In the genomic region with DNA sequence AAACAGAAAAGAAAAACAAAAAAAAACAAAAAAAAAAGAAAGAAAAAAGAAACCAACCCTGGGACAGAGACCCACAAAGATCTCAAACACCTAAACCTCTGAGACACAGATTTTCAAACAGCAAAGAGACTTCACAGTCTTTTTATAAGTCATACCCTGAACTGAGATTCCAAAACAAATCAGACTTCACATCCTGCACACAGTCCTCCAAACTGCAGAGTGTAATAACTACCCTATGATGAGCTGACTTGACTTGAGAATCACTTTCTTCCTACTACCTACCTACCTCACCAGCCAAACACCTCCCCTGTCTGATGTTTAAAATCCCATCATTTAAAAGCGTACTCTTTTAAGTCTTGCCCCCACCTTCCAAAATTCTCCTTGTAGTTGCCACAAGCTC, we compare ENCODE assay signal across 10 cellular contexts. TPM values are rescaled to one million over a fixed set of nuclear protein-coding genes. Genes with fewer than 3 reads are reported as not detected.
DNase-seq lines count a peak whose midpoint lies in the region; ATAC-seq and TF ChIP-seq lines count a peak whose summit lies in the region.
"Had no signal": no experiment of that assay in that cellular context is flagged by ENCODE, and none has a peak within 500 bp of the region (broad histone marks: within the 10 kb centered on the region; RNA-seq: fewer than 3 reads in every experiment).

No MANE protein-coding gene starts in this region.

- DNase-seq in BJ (ENCODE audit: low read depth): no peak
- DNase-seq in activated naive CD4-positive, alpha-beta T cell treated with anti-CD3 and anti-CD28 coated beads, Interleukin-2, amount 50 U/mL, for 72 hours (ENCODE audit: low spot score in 2 of 2): no peak
- no peak for DNase-seq in NCI-H526 treated with DMSO at 0.1 percent for 48 hours (lab: John Stamatoyannopoulos, UW)
- no peak for DNase-seq in glomerular visceral epithelial cell (ENCODE audit: extremely low spot score)
- DNase-seq in heart left ventricle: no peak

- peak overlapping the region; percentile 90 to 95 for H3K27ac Mint-ChIP-seq in activated naive CD4-positive, alpha-beta T cell treated with anti-CD3 and anti-CD28 coated beads, Interleukin-2, amount 50 U/mL, for 72 hours

- 0 out of 2 replicates have a peak overlapping the region, but pooled peaks have one; percentile 14 for H3K4me3 ChIP-seq in BJ (ENCODE audit: low read depth, low read length)
- H3K4me3 ChIP-seq in HEK293 (ENCODE audit: low read depth, low read length): peak overlapping the region; percentile 45
- no peak overlapping the region for H3K4me3 ChIP-seq in mucosa of stomach (ENCODE audit: low read length)
- H3K4me3 ChIP-seq in heart left ventricle: peak overlapping the region in 6 of 12 donors; percentile 65 to 89 (median 74)

- H3K27me3 ChIP-seq in BJ (ENCODE audit: control insufficient read depth, insufficient read depth, low read length): no peaks in the 10 kb centered on the region
- H3K27me3 ChIP-seq in mucosa of stomach (ENCODE audit: control insufficient read depth, insufficient read depth, low read length): no peaks in the 10 kb centered on the region
- H3K27me3 ChIP-seq in heart left ventricle: no peaks in the 10 kb centered on the region
- H3K27me3 ChIP-seq: pancreas had no signal

- peak overlapping the region; percentile 15 for H3K9ac ChIP-seq in mucosa of stomach (ENCODE audit: low read length)

- H3K9me3 Mint-ChIP-seq in activated naive CD4-positive, alpha-beta T cell treated with anti-CD3 and anti-CD28 coated beads, Interleukin-2, amount 50 U/mL, for 72 hours: no peaks in the 10 kb centered on the region

- POLR2A ChIA-PET in BJ (lab: Charles Lee) (no interaction called here), HEK293 (lab: Yijun Ruan, JAX) (interaction anchor here (1.5 to 2.0 kb wide), 4 partner anchors 12 to 65 kb away, joined by 4 to 16 read pairs (median 10); a partner anchor contains a TSS)

- 82 to 95% (median 88%) methylated on average over 1 of the region's 1 CpG for WGBS in heart left ventricle, 4 donors

- ATAC-seq in activated naive CD4-positive, alpha-beta T cell treated with anti-CD3 and anti-CD28 coated beads, Interleukin-2, amount 50 U/mL, for 72 hours: peak; percentile 48 to 71
- ATAC-seq in HG03135 (IDR thresholded peaks at IDR 0.05; ENCODE audit: unreplicated experiment) (no peak), heart left ventricle (no peak)

- no peaks in the 10 kb centered on the region for H3K9me3 ChIP-seq in HEK293 (ENCODE audit: control insufficient read depth, insufficient read depth, low read depth, low read length)
- H3K9me3 ChIP-seq in mucosa of stomach (ENCODE audit: control insufficient read depth, low read length): no peaks in the 10 kb centered on the region
- H3K9me3 ChIP-seq in heart left ventricle: no peaks in the 10 kb centered on the region
- H3K9me3 ChIP-seq: pancreas had no signal

- intact Hi-C loops in heart left ventricle (cut with DNase I): loop anchor here in 7 of 10 donors (5.0 to 10.0 kb wide), 4 partner anchors 39 to 68 kb away; a partner anchor contains a TSS

- TF ChIP-seq CTCF in BJ (IDR thresholded peaks at IDR 0.05; ENCODE audit: insufficient read depth, low read depth, low read length) (no peak), HEK293 (tag by site-specific recombination; IDR thresholded peaks at IDR 0.05) (no peak), heart left ventricle (IDR thresholded peaks at IDR 0.05) (no peak)

- H3K36me3 Mint-ChIP-seq in activated naive CD4-positive, alpha-beta T cell treated with anti-CD3 and anti-CD28 coated beads, Interleukin-2, amount 50 U/mL, for 72 hours: peaks cover 0 to 7% of the 10 kb centered on the region in 2 donors

- H3K27ac ChIP-seq in HEK293 (ENCODE audit: extremely low read depth, low read depth, low read length): peak overlapping the region; percentile 86; the same call in 1 of the 2 replicates
- H3K27ac ChIP-seq in heart left ventricle: peak overlapping the region in 1 of 12 donors; percentile 6

- H3K4me1 ChIP-seq in HEK293 (ENCODE audit: control insufficient read depth, insufficient read depth, low read length): no peaks in the 10 kb centered on the region
- H3K4me1 ChIP-seq in mucosa of stomach (ENCODE audit: control insufficient read depth, insufficient read depth, low read length): peaks cover 8% of the 10 kb centered on the region
- H3K4me1 ChIP-seq in heart left ventricle: peaks cover 0 to 9% (median 2%) of the 10 kb centered on the region in 12 donors
- H3K4me1 ChIP-seq: pancreas had no signal

- CTCF ChIA-PET in BJ (lab: Yijun Ruan, JAX) (interaction anchor here (1.1 kb wide), 1 partner anchor 32 kb away, joined by 3 read pairs; no protein-coding TSS in a partner anchor), HEK293 (lab: Yijun Ruan, JAX) (interaction anchor here (0.6 to 1.1 kb wide), 2 partner anchors 88 to 180 kb away, joined by 3 to 6 read pairs; no protein-coding TSS in a partner anchor)

- no peak for TF ChIP-seq POLR2A in heart left ventricle (IDR thresholded peaks at IDR 0.05)

- H3K36me3 ChIP-seq in BJ (ENCODE audit: control insufficient read depth, insufficient read depth, low read length) (no peaks in the 10 kb centered on the region), HEK293 (ENCODE audit: control insufficient read depth in 2 of 2, insufficient read depth in 1 of 2, low read length in 2 of 2) (peaks cover 0 to 4% of the 10 kb centered on the region in 2 experiments; a peak in 2 of 3 replicates), mucosa of stomach (ENCODE audit: control insufficient read depth, insufficient read depth, low read length) (no peaks in the 10 kb centered on the region), heart left ventricle (no peaks in the 10 kb centered on the region)
- H3K36me3 ChIP-seq: pancreas had no signal

TF ChIP-seq in HEK293, 187 proteins besides CTCF, POLR2A, EP300 and RAD21:
- TF ChIP-seq ZNF600 (tag by site-specific recombination; IDR thresholded peaks at IDR 0.05): peak; percentile 71
- TF ChIP-seq ZNF530 (tag by site-specific recombination; IDR thresholded peaks at IDR 0.05; ENCODE audit: low read depth): no peak
- TF ChIP-seq ZNF335 (tag by site-specific recombination; conservative IDR thresholded peaks at IDR 0.05): peak; percentile 14; the same call in 1 of the 2 replicates

RNA-seq across cellular contexts. Expression of a gene that starts 25.2 kb away (rescaled TPM):
- polyA plus RNA-seq in BJ (2011; rRNA removed): not detected in 2 replicates
- polyA minus RNA-seq in BJ (2011; rRNA and poly(A)+ RNA removed): not detected in 2 replicates
- total RNA-seq in activated naive CD4-positive, alpha-beta T cell treated with anti-CD3 and anti-CD28 coated beads, Interleukin-2, amount 50 U/mL, for 72 hours: not detected
- not detected for total RNA-seq in heart left ventricle
- not detected for polyA plus RNA-seq in heart left ventricle
- total RNA-seq: glomerular endothelial cell had no signal

RNA-seq across cellular contexts. Expression of a gene that starts 39.8 kb away (rescaled TPM):
- polyA plus RNA-seq in BJ (2011; rRNA removed): 4.1 and 9.7 TPM in 2 replicates
- 7.2 and 9.3 TPM in 2 replicates for polyA minus RNA-seq in BJ (2011; rRNA and poly(A)+ RNA removed)
- total RNA-seq in activated naive CD4-positive, alpha-beta T cell treated with anti-CD3 and anti-CD28 coated beads, Interleukin-2, amount 50 U/mL, for 72 hours: 10 to 100 TPM; 31.5 to 36.4 TPM
- 1 to 10 TPM; 2.4 to 6.7 (median 3.6) TPM for total RNA-seq in heart left ventricle
- 1 to 10 TPM; 1.9 to 4.7 TPM for polyA plus RNA-seq in heart left ventricle

RNA-seq across cellular contexts. Expression of a gene that starts 50.1 kb away (rescaled TPM):
- polyA plus RNA-seq in BJ (2011; rRNA removed) (not detected in 2 replicates), heart left ventricle (not detected)
- polyA minus RNA-seq in BJ (2011; rRNA and poly(A)+ RNA removed): 0.24 TPM in 1 of 2 replicates, not detected in the other
- total RNA-seq in activated naive CD4-positive, alpha-beta T cell treated with anti-CD3 and anti-CD28 coated beads, Interleukin-2, amount 50 U/mL, for 72 hours: under 1 TPM in 1 of 2 donors, not detected in 1; 0.25 TPM
- under 1 TPM in 1 of 9 donors, not detected in 8; 0.16 TPM for total RNA-seq in heart left ventricle
- total RNA-seq: glomerular endothelial cell had no signal

RNA-seq across cellular contexts. Expression of a gene that starts 52.7 kb away (rescaled TPM):
- polyA plus RNA-seq in BJ (2011; rRNA removed) (0.06 and 0.12 TPM in 2 replicates), heart left ventricle (1 to 10 TPM; 1.5 to 1.8 TPM)
- polyA minus RNA-seq in BJ (2011; rRNA and poly(A)+ RNA removed): 0.26 and 0.52 TPM in 2 replicates
- total RNA-seq in activated naive CD4-positive, alpha-beta T cell treated with anti-CD3 and anti-CD28 coated beads, Interleukin-2, amount 50 U/mL, for 72 hours: 10 to 100 TPM; 88.9 to 93.0 TPM
- total RNA-seq in heart left ventricle: 10 to 100 TPM in 1 of 9 donors, 1 to 10 TPM in 8; 1.1 to 26.8 (median 3.0) TPM

Comparison
In these comparisons a context has a peak if more than half of its experiments do, and no peak if none do; other contexts are left out.
1. ATAC-seq: peak in activated naive CD4-positive, alpha-beta T cell treated with anti-CD3 and anti-CD28 coated beads, Interleukin-2, amount 50 U/mL, for 72 hours (2 of 2); none in HG03135 (single experiment) and heart left ventricle (0 of 4).
2. RNA of a gene that starts 39.8 kb away (total RNA-seq): 31.5 to 36.4 TPM in activated naive CD4-positive, alpha-beta T cell treated with anti-CD3 and anti-CD28 coated beads, Interleukin-2, amount 50 U/mL, for 72 hours; 2.4 to 6.7 TPM in heart left ventricle; every median in the first group is over 4 times any median in the second.